Comparison of ENCODE assay signal across 8 cellular contexts in genomic region chr4:2445571-2445970, GRCh38. TPM values are rescaled to one million over a fixed set of nuclear protein-coding genes. Genes with fewer than 3 reads are reported as not detected.
"Had no signal": no experiment of that assay in that cellular context is flagged by ENCODE, and none has a peak within 500 bp of the region (broad histone marks: within the 10 kb centered on the region; RNA-seq: fewer than 3 reads in every experiment).

No MANE protein-coding gene starts in this region.

- H3K4me3 ChIP-seq: GM12878 had no signal

- FAIRE-seq: G401.6, GM12878, GM12891, GM12892, GM18507, GM19239 had no signal

- DNase-seq: GDM1, GF-D8 had no signal

- ATAC-seq: GM12878 had no signal

RNA-seq across cellular contexts. Expression of gene CFAP99, which starts 26.8 kb away (rescaled TPM):
- total RNA-seq: GM12878 had no signal
- polyA plus RNA-seq: GM12878 had no signal
